ENCODE assay signal across 2 cellular contexts in genomic region chr1:83950106-83950661, GRCh38.
A peak's percentile ranks its signal among the peaks of the same experiment; 100 is the strongest.
TF ChIP-seq lines count a peak whose summit lies in the region.

No MANE protein-coding gene starts in this region.

TF ChIP-seq in liver, 16 proteins besides CTCF, POLR2A, EP300 and RAD21 (continued from another document):
- TF ChIP-seq ATF3 (IDR thresholded peaks at IDR 0.05) (no peak), HNF4G (IDR thresholded peaks at IDR 0.05) (no peak), HNF4A (conservative IDR thresholded peaks at IDR 0.05) (peak; percentile 9 to 49), ZBTB33 (IDR thresholded peaks at IDR 0.05) (no peak), EGR1 (IDR thresholded peaks at IDR 0.05; ENCODE audit: low read depth in 2 of 2) (no peak), GABPA (IDR thresholded peaks at IDR 0.05 in 1 of 2, conservative IDR thresholded peaks at IDR 0.05 in 1 of 2) (no peak), MAX (IDR thresholded peaks at IDR 0.05) (no peak), SP1 (IDR thresholded peaks at IDR 0.05) (no peak), FOXA2 (IDR thresholded peaks at IDR 0.05) (peak; percentile 49), TAF1 (conservative IDR thresholded peaks at IDR 0.05) (no peak), REST (IDR thresholded peaks at IDR 0.05) (no peak)

TF ChIP-seq in HepG2, 621 proteins besides CTCF, POLR2A, EP300 and RAD21 (continued from another document):
- TF ChIP-seq CERS6 (CRISPR knock-in tag; IDR thresholded peaks at IDR 0.05) = no peak
- no peak for TF ChIP-seq ZNF639 (CRISPR knock-in tag; conservative IDR thresholded peaks at IDR 0.05)
- no peak for TF ChIP-seq TFE3 (CRISPR knock-in tag; IDR thresholded peaks at IDR 0.05)
- TF ChIP-seq ATF1 (CRISPR knock-in tag; IDR thresholded peaks at IDR 0.05) = no peak
- TF ChIP-seq RBM22 (optimal IDR thresholded peaks at IDR 0.05; ENCODE audit: low read length) = no peak
- TF ChIP-seq ZNF24 (IDR thresholded peaks at IDR 0.05) = no peak
- TF ChIP-seq ZBTB7B (CRISPR knock-in tag; IDR thresholded peaks at IDR 0.05) = no peak
- TF ChIP-seq ZNF784 (CRISPR knock-in tag; IDR thresholded peaks at IDR 0.05; ENCODE audit: borderline replicate concordance) = no peak
- TF ChIP-seq RFX1 (IDR thresholded peaks at IDR 0.05) = no peak
- no peak for TF ChIP-seq SATB2 (CRISPR knock-in tag; IDR thresholded peaks at IDR 0.05)
- TF ChIP-seq ZNF629 (CRISPR knock-in tag; conservative IDR thresholded peaks at IDR 0.05) = no peak
- no peak for TF ChIP-seq ZNF720 (CRISPR knock-in tag; IDR thresholded peaks at IDR 0.05)
- no peak for TF ChIP-seq CBX5 (CRISPR knock-in tag; IDR thresholded peaks at IDR 0.05; ENCODE audit: borderline replicate concordance)
- no peak for TF ChIP-seq ZNF567 (CRISPR knock-in tag; IDR thresholded peaks at IDR 0.05; ENCODE audit: borderline replicate concordance)
- no peak for TF ChIP-seq ZBTB10 (CRISPR knock-in tag; IDR thresholded peaks at IDR 0.05; ENCODE audit: borderline replicate concordance)
TF ChIP-seq in HepG2: peak in this region for 0.
